Comparison of ENCODE assay signal across 9 cellular contexts in the genomic region with DNA sequence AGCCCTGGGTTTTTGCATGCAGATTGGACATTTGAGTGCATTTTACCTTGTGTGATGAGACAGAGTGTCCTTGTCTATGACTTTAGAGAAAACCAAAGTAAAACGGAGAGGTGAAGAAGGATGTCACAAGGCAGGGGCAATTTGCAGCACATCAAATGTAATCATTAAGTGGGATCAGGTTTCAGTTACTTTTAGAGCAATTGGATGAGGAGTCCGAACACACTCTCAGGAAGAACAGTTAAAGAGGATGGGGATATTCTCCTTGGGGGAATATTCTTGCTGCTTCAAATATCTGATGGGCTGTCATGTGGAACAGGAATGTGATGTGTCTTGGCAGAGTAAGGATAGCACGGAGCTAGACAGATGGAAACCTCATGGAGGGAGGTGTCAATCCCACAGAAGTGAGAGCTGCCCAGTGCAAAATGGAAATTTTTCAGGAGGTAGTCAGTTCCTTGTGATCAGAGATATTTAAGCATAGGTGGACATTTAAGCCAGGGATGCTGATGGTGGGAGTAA. TPM values are rescaled to one million over a fixed set of nuclear protein-coding genes. Genes with fewer than 3 reads are reported as not detected.
DNase-seq lines count a peak whose midpoint lies in the region; TF ChIP-seq lines count a peak whose summit lies in the region.
"Had no signal": no experiment of that assay in that cellular context is flagged by ENCODE, and none has a peak within 500 bp of the region (broad histone marks: within the 10 kb centered on the region; RNA-seq: fewer than 3 reads in every experiment).

No MANE protein-coding gene starts in this region.

- TF ChIP-seq CTCF in neural progenitor cell (IDR thresholded peaks at IDR 0.05): no peak
- TF ChIP-seq CTCF in right atrium auricular region (IDR thresholded peaks at IDR 0.05): no peak

- 79 to 86% methylated on average over 3 of the region's 3 CpGs for WGBS in ectodermal cell, 2 experiments

- DNase-seq in H7 (no peak), NCI-H2171 treated with DMSO at 0.1 percent for 48 hours (lab: John Stamatoyannopoulos, UW) (peak; percentile 34), neural progenitor cell (ENCODE audit: low spot score) (no peak), DMS153 (lab: John Stamatoyannopoulos, UW) (no peak), RPMI8226 (no peak), right atrium auricular region (ENCODE audit: low spot score) (no peak)
- DNase-seq: dermis blood vessel endothelial cell, NCI-H1694 treated with DMSO at 0.1 percent for 48 hours had no signal

- H3K36me3 ChIP-seq in H7 (replicated peaks; ENCODE audit: control insufficient read depth, insufficient read depth, low read length): no peaks in the 10 kb centered on the region
- no peaks in the 10 kb centered on the region for H3K36me3 ChIP-seq in ectodermal cell (ENCODE audit: control insufficient read depth, insufficient read depth, low read length)
- no peaks in the 10 kb centered on the region for H3K36me3 ChIP-seq in neural progenitor cell
- no peaks in the 10 kb centered on the region for H3K36me3 ChIP-seq in right atrium auricular region

- no peak overlapping the region for H3K9ac ChIP-seq in neural progenitor cell

- peaks cover 5% of the 10 kb centered on the region for H3K4me1 ChIP-seq in ectodermal cell (ENCODE audit: control insufficient read depth, insufficient read depth, low read length)
- peaks cover 10% of the 10 kb centered on the region for H3K4me1 ChIP-seq in neural progenitor cell
- peaks cover 0 to 7% of the 10 kb centered on the region in 2 donors for H3K4me1 ChIP-seq in right atrium auricular region

- no peak overlapping the region for H3K27ac Mint-ChIP-seq in neural progenitor cell

- H3K79me2 ChIP-seq in neural progenitor cell (ENCODE audit: low read depth): no peaks in the 10 kb centered on the region

- H4K20me1 ChIP-seq in neural progenitor cell (ENCODE audit: low read depth): no peaks in the 10 kb centered on the region

- H3K4me3 Mint-ChIP-seq in neural progenitor cell: no peak overlapping the region

- H3K27ac ChIP-seq in ectodermal cell (ENCODE audit: insufficient read depth, low read depth, low read length, poor library complexity, severe bottlenecking): no peak overlapping the region
- no peak overlapping the region for H3K27ac ChIP-seq in neural progenitor cell
- no peak overlapping the region for H3K27ac ChIP-seq in right atrium auricular region

- peaks cover 15% of the 10 kb centered on the region for H3K4me1 Mint-ChIP-seq in neural progenitor cell

- H3K36me3 Mint-ChIP-seq in neural progenitor cell: no peaks in the 10 kb centered on the region

- H3K9me3 ChIP-seq in ectodermal cell (ENCODE audit: control insufficient read depth, low read length) (no peaks in the 10 kb centered on the region), neural progenitor cell (ENCODE audit: low read depth) (no peaks in the 10 kb centered on the region), right atrium auricular region (no peaks in the 10 kb centered on the region)

- peak overlapping the region; percentile 81 for H3K4me2 ChIP-seq in neural progenitor cell

- H3F3A ChIP-seq in neural progenitor cell (ENCODE audit: low read depth): peaks cover 8% of the 10 kb centered on the region

- H3K9me3 Mint-ChIP-seq in neural progenitor cell: peaks cover 2% of the 10 kb centered on the region

- peak overlapping the region; percentile 99 for H2AFZ ChIP-seq in neural progenitor cell (replicated peaks)

- peaks cover 5% of the 10 kb centered on the region for H3K27me3 Mint-ChIP-seq in neural progenitor cell (ENCODE audit: insufficient read depth, low read depth)

- H3K4me3 ChIP-seq in H7 (ENCODE audit: insufficient read depth, low read depth, low read length) (peak overlapping the region; percentile 41; the same call in 1 of the 2 replicates), ectodermal cell (ENCODE audit: insufficient read depth, low read depth, low read length) (peak overlapping the region; percentile 40), neural progenitor cell (peak overlapping the region; percentile 50), right atrium auricular region (no peak overlapping the region)

- H3K27me3 ChIP-seq in H7 (ENCODE audit: control insufficient read depth, insufficient read depth, low read length) (no peaks in the 10 kb centered on the region), ectodermal cell (ENCODE audit: control insufficient read depth, insufficient read depth, low read length, poor library complexity, severe bottlenecking) (no peaks in the 10 kb centered on the region), neural progenitor cell (no peaks in the 10 kb centered on the region), right atrium auricular region (no peaks in the 10 kb centered on the region)

RNA-seq across cellular contexts. Expression of a gene that starts 0.8 kb away (rescaled TPM):
- total RNA-seq in H7 (2014; rRNA removed; shearing (Covaris generic)): 2.3 and 3.8 TPM in 2 replicates
- 1.8 TPM for polyA plus RNA-seq in ectodermal cell (2013, experiment 1 of 4)
- polyA plus RNA-seq in ectodermal cell (2013, experiment 2 of 4): 2.5 TPM
- 1.5 TPM for polyA plus RNA-seq in ectodermal cell (2013, experiment 3 of 4)
- polyA plus RNA-seq in ectodermal cell (2013, experiment 4 of 4): 1.3 TPM
- total RNA-seq in neural progenitor cell (ENCODE audit: low replicate concordance): 1.1 and 3.1 TPM in 2 replicates
- total RNA-seq in right atrium auricular region: not detected
- total RNA-seq: dermis blood vessel endothelial cell had no signal

RNA-seq across cellular contexts. Expression of a gene that starts 6.3 kb away (rescaled TPM):
- 40.1 and 64.1 TPM in 2 replicates for total RNA-seq in H7 (2014; rRNA removed; shearing (Covaris generic))
- 64.9 TPM for polyA plus RNA-seq in ectodermal cell (2013, experiment 1 of 4)
- 70.1 TPM for polyA plus RNA-seq in ectodermal cell (2013, experiment 2 of 4)
- polyA plus RNA-seq in ectodermal cell (2013, experiment 3 of 4): 60.8 TPM
- polyA plus RNA-seq in ectodermal cell (2013, experiment 4 of 4): 69.9 TPM
- total RNA-seq in neural progenitor cell (ENCODE audit: low replicate concordance) (83.4 and 84.7 TPM in 2 replicates), right atrium auricular region (10 to 100 TPM; 20.1 to 26.6 TPM)

Comparison
In these comparisons a context has a peak if more than half of its experiments do, and no peak if none do; other contexts are left out.
1. H3K4me3 ChIP-seq: peak in H7 (single experiment), ectodermal cell (single experiment) and neural progenitor cell (single experiment); none in right atrium auricular region (0 of 2).